Comparison of ENCODE assay signal across 1 cellular context in genomic region chr12:16492820-16493797, GRCh38.
TF ChIP-seq lines count a peak whose summit lies in the region.

No MANE protein-coding gene starts in this region.

TF ChIP-seq in HepG2, 621 proteins besides CTCF, POLR2A, EP300 and RAD21 (continued from another document):
- TF ChIP-seq ATF4 (CRISPR knock-in tag; IDR thresholded peaks at IDR 0.05) (peak in 1 of 2 experiments; percentile 67; a peak in 1 of 4 replicates), HMG20A (CRISPR knock-in tag; IDR thresholded peaks at IDR 0.05; ENCODE audit: borderline replicate concordance) (peak; percentile 53; the same call in 1 of the 2 replicates), ZNF292 (CRISPR knock-in tag; IDR thresholded peaks at IDR 0.05; ENCODE audit: borderline replicate concordance, low read depth) (peak; percentile 48; the same call in 1 of the 2 replicates), EHMT2 (IDR thresholded peaks at IDR 0.05; ENCODE audit: borderline replicate concordance, low read depth, low read length) (peak; percentile 52; the same call in 1 of the 2 replicates), AHDC1 (CRISPR knock-in tag; IDR thresholded peaks at IDR 0.05; ENCODE audit: borderline replicate concordance) (peak; percentile 76; the same call in 1 of the 2 replicates), ZNF644 (CRISPR knock-in tag; IDR thresholded peaks at IDR 0.05; ENCODE audit: low read depth) (peak; percentile 75; the same call in 1 of the 2 replicates), KAT8 (CRISPR knock-in tag; IDR thresholded peaks at IDR 0.05) (peak; percentile 35; the same call in 1 of the 2 replicates), POGZ (CRISPR knock-in tag; IDR thresholded peaks at IDR 0.05) (peak; percentile 59; the same call in 1 of the 2 replicates), GATAD2A (CRISPR knock-in tag; IDR thresholded peaks at IDR 0.05) (peak; percentile 64), ZNF609 (CRISPR knock-in tag; IDR thresholded peaks at IDR 0.05; ENCODE audit: borderline replicate concordance) (0 out of 2 replicates have a peak, but pooled peaks have one; percentile 30), ZNF614 (CRISPR knock-in tag; IDR thresholded peaks at IDR 0.05; ENCODE audit: borderline replicate concordance) (0 out of 2 replicates have a peak, but pooled peaks have one; percentile 29), TARDBP (CRISPR knock-in tag; IDR thresholded peaks at IDR 0.05) (peak; percentile 30; the same call in 1 of the 2 replicates), FOXJ3 (CRISPR knock-in tag; IDR thresholded peaks at IDR 0.05; ENCODE audit: borderline replicate concordance) (0 out of 2 replicates have a peak, but pooled peaks have one; percentile 15), NFIB (CRISPR knock-in tag; IDR thresholded peaks at IDR 0.05; ENCODE audit: borderline replicate concordance) (no peak), RXRB (CRISPR knock-in tag; IDR thresholded peaks at IDR 0.05; ENCODE audit: borderline replicate concordance) (peak; percentile 60; the same call in 1 of the 2 replicates)
